Comparison of ENCODE assay signal across 8 cellular contexts in the genomic region with DNA sequence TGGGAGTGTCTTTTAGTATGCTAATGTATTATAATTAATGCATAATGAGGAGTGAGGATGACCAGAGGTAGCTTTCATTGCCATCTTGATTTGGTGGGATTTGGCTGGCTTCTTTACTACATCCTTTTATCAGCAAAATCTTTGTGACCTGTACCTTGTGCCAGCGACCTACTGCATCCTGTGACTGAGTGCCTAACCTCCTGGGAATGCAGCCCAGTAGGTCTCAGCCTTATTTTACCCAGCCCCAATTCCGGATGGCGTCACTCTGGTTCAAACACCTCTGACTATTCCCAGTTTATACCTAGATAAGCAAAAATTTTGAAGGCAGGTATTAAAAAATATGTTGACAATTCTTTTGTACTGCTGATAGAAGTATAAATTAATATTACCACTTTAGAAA. TPM values are rescaled to one million over a fixed set of nuclear protein-coding genes. Genes with fewer than 3 reads are reported as not detected.
"Had no signal": no experiment of that assay in that cellular context is flagged by ENCODE, and none has a peak within 500 bp of the region (broad histone marks: within the 10 kb centered on the region; RNA-seq: fewer than 3 reads in every experiment).

No MANE protein-coding gene starts in this region.

- DNase-seq: H9, HCEC 1CT, IMR-90 had no signal

- ATAC-seq: GM23338 had no signal

- H3K4me3 ChIP-seq: GM23338 had no signal

- H3K4me2 ChIP-seq: GM23338 had no signal

- FAIRE-seq: H1, H54, HTR-8/SVneo had no signal

- H2AFZ ChIP-seq: GM23338 had no signal

RNA-seq across cellular contexts. Expression of gene TMIGD1, which starts 31.6 kb away (rescaled TPM):
- total RNA-seq: GM23338, H1, H9, HT-29, IMR-90 had no signal
- polyA plus RNA-seq: GM23338, H1, IMR-90 had no signal
